31 cellular contexts compared by ENCODE assay signal in genomic region chr1:174652496-174653280, GRCh38.
DNase-seq lines count a peak whose midpoint lies in the region; ATAC-seq, FAIRE-seq and TF ChIP-seq lines count a peak whose summit lies in the region.
"Had no signal": no experiment of that assay in that cellular context is flagged by ENCODE, and none has a peak within 500 bp of the region (broad histone marks: within the 10 kb centered on the region; RNA-seq: fewer than 3 reads in every experiment).

No MANE protein-coding gene starts in this region.

- H3K36me3 ChIP-seq in HUES64 (ENCODE audit: insufficient read depth, low read length) = no peaks in the 10 kb centered on the region
- H3K36me3 ChIP-seq in K562 (ENCODE audit: control insufficient read depth, insufficient read depth, low read length) = no peaks in the 10 kb centered on the region
- no peaks in the 10 kb centered on the region for H3K36me3 ChIP-seq in mesodermal cell (ENCODE audit: control insufficient read depth, insufficient read depth, low read length)
- H3K36me3 ChIP-seq: thyroid gland, vagina had no signal

- H3K9ac ChIP-seq in H9 (ENCODE audit: extremely low read depth, insufficient read length, low read length) (no peak overlapping the region), HUES64 (ENCODE audit: low read depth, low read length) (no peak overlapping the region), K562 (ENCODE audit: insufficient read depth in 1 of 2, low read depth in 2 of 2, low read length in 2 of 2) (no peak overlapping the region)
- H3K9ac ChIP-seq: BLaER1 treated with 17β-estradiol and CSF1 and Interleukin-3, amounts not matched to agents 10 nM and 100 nM had no signal

- H2BK5ac ChIP-seq in H9 (ENCODE audit: insufficient read length, low read length) = no peak overlapping the region

- intact Hi-C loops in K562 (cut with micrococcal nuclease) (no loop called here), MCF 10A (cut with micrococcal nuclease) (no loop called here)

- H3T11ph ChIP-seq in H9 (ENCODE audit: low read length) = no peak overlapping the region

- H4K20me1 ChIP-seq in H9 (ENCODE audit: control insufficient read depth, insufficient read depth, insufficient read length) (no peaks in the 10 kb centered on the region), K562 (replicated peaks; ENCODE audit: control insufficient read depth, insufficient read depth, low read length) (no peaks in the 10 kb centered on the region)
- H4K20me1 ChIP-seq: BLaER1 treated with 17β-estradiol and CSF1 and Interleukin-3, amounts not matched to agents 10 nM and 100 nM had no signal

- H2BK15ac ChIP-seq in H9 (ENCODE audit: low read depth, low read length) = no peak overlapping the region

- H3K4me3 ChIP-seq in HUES64 (ENCODE audit: low read length) (no peak overlapping the region), K562 (no peak overlapping the region), mesodermal cell (ENCODE audit: extremely low read depth, insufficient read depth, low read length, poor library complexity, severe bottlenecking) (no peak overlapping the region)
- H3K4me3 ChIP-seq: BLaER1 treated with 17β-estradiol and CSF1 and Interleukin-3, amounts not matched to agents 10 nM and 100 nM; thyroid gland; vagina had no signal

- no peak overlapping the region for H3K56ac ChIP-seq in H9 (ENCODE audit: insufficient read length, low read depth, low read length)

- no peak overlapping the region for H3K4me3 Mint-ChIP-seq in H9
- no peak overlapping the region for H3K4me3 Mint-ChIP-seq in MCF 10A (ENCODE audit: unreplicated experiment)
- H3K4me3 Mint-ChIP-seq: activated CD4-positive, alpha-beta memory T cell treated with anti-CD3 and anti-CD28 coated beads, Interleukin-2, amount 10 ng/mL, durations not matched to agents 7 days and 5 days; activated naive CD4-positive, alpha-beta T cell treated with anti-CD3 and anti-CD28 coated beads, Interleukin-2, amount 10 ng/mL, durations not matched to agents 7 days and 5 days; stimulated activated naive CD8-positive, alpha-beta T cell treated with anti-CD3 and anti-CD28 coated beads, Interleukin-15, amount 100 ng/mL, for 72 hours; T-helper 17 cell had no signal

- no peak overlapping the region for H4K5ac ChIP-seq in H9 (ENCODE audit: insufficient read length, low read depth, low read length)

- H2BK12ac ChIP-seq in H9 (ENCODE audit: insufficient read length, low read depth, low read length) = no peak overlapping the region

- H2AFZ ChIP-seq in H9 (ENCODE audit: low read length) (no peak overlapping the region), K562 (ENCODE audit: low read depth, low read length) (no peak overlapping the region; the same call in 1 of the 2 replicates)

- POLR2A ChIA-PET in K562 (lab: Yijun Ruan, JAX) = interaction anchor here (0.7 to 1.4 kb wide), 2 partner anchors 10 to 185 kb away, joined by 3 to 4 read pairs; no protein-coding TSS in a partner anchor
- POLR2A ChIA-PET in MCF 10A (lab: Yijun Ruan, JAX) = no interaction called here

- 0 out of 2 replicates have a peak overlapping the region, but pooled peaks have one; percentile 57 for H3K14ac ChIP-seq in H9 (ENCODE audit: insufficient read depth, low read length)

- no peak for ATAC-seq in K562
- ATAC-seq: left cardiac atrium; SK-N-SH treated with all-trans-retinoic acid at 6 μM for 48 hours; stimulated activated naive CD8-positive, alpha-beta T cell treated with anti-CD3 and anti-CD28 coated beads, Interleukin-15, amount 100 ng/mL, for 72 hours; T-helper 17 cell had no signal

- H3K18ac ChIP-seq in H9 (ENCODE audit: insufficient read length, low read depth, low read length) = peak overlapping the region; percentile 85

- DNase-seq in H9 (peak; percentile 46), K562 (ENCODE audit: extremely low read depth in 1 of 4, low spot score in 3 of 4) (no peak), DMS53 treated with DMSO at 0.1 percent for 48 hours (lab: John Stamatoyannopoulos, UW; ENCODE audit: unreplicated experiment) (no peak), NAMALWA (ENCODE audit: low spot score) (no peak), MCF 10A (ENCODE audit: unreplicated experiment) (no peak), HPDE6-E6E7 (ENCODE audit: extremely low spot score) (no peak)
- DNase-seq: activated CD4-positive, alpha-beta memory T cell treated with anti-CD3 and anti-CD28 coated beads, Interleukin-2, amount 10 ng/mL, durations not matched to agents 7 days and 5 days; activated CD4-positive, alpha-beta T cell treated with anti-CD3 and anti-CD28 coated beads for 1 hour; activated CD8-positive, alpha-beta memory T cell treated with anti-CD3 and anti-CD28 coated beads, Interleukin-2, amount 50 U/mL, for 48 hours; activated naive CD4-positive, alpha-beta T cell treated with anti-CD3 and anti-CD28 coated beads, Interleukin-2, amount 10 ng/mL, durations not matched to agents 7 days and 5 days; amniotic stem cell; COR-L47; DMS79; effector memory CD4-positive, alpha-beta T cell; erythroblast; head of caudate nucleus; left cardiac atrium; mammary epithelial cell; NCI-H2171 treated with DMSO at 0.1 percent for 48 hours; NCI-H82; OCI-M1; small intestine; stimulated activated naive CD8-positive, alpha-beta T cell treated with anti-CD3 and anti-CD28 coated beads, Interleukin-15, amount 100 ng/mL, for 72 hours; T-helper 17 cell; thyroid gland had no signal

- WGBS in H9 (ENCODE audit: extremely low coverage, insufficient read length, low lambda C conversion rate) = no CpG with 5 or more reads among the region's 8 CpGs
- 58% methylated on average over 8 of the region's 8 CpGs for WGBS in HUES64
- WGBS in K562 (ENCODE audit: insufficient coverage, low coverage, missing lambda C conversion rate) = 23% methylated on average over 8 of the region's 8 CpGs
- 73 to 75% methylated on average over 4 to 5 of the region's 8 CpGs for WGBS in mesodermal cell (ENCODE audit: insufficient coverage in 2 of 2), 2 experiments

- no peak overlapping the region for H2BK120ac ChIP-seq in H9 (ENCODE audit: low read depth, low read length, poor library complexity, severe bottlenecking)

- H2BK20ac ChIP-seq in H9 (ENCODE audit: low read depth, low read length, poor library complexity, severe bottlenecking) = no peak overlapping the region

- no peak for TF ChIP-seq RAD21 in K562 (CRISPR knock-in tag; conservative IDR thresholded peaks at IDR 0.05 in 1 of 2, IDR thresholded peaks at IDR 0.05 in 1 of 2)

- in situ Hi-C loops in K562 (cut with MboI) = no loop called here

- no peak for TF ChIP-seq CTCF in H9 (conservative IDR thresholded peaks at IDR 0.05)
- TF ChIP-seq CTCF in K562 (IDR thresholded peaks at IDR 0.05 in 2 of 3, conservative IDR thresholded peaks at IDR 0.05 in 1 of 3; ENCODE audit: insufficient read depth in 2 of 3, low read depth in 1 of 3, low read length in 3 of 3) = no peak
- no peak for TF ChIP-seq CTCF in MCF 10A (IDR thresholded peaks at IDR 0.05; ENCODE audit: unreplicated experiment)

- FAIRE-seq in K562 (lab: Jason Lieb, UNC) = no peak
- FAIRE-seq: GM19239, small intestine had no signal

- H3K27ac ChIP-seq in H9 (ENCODE audit: insufficient read length, low read depth, low read length) = no peak overlapping the region
- peak overlapping the region; percentile 11; the same call in 1 of the 2 replicates for H3K27ac ChIP-seq in HUES64 (ENCODE audit: low read depth, low read length)
- no peak overlapping the region for H3K27ac ChIP-seq in K562 (ENCODE audit: extremely low read depth, low read depth, low read length)
- peak overlapping the region; percentile 86 for H3K27ac ChIP-seq in mesodermal cell (ENCODE audit: low read depth, low read length, severe bottlenecking)
- H3K27ac ChIP-seq: BLaER1 treated with 17β-estradiol and CSF1 and Interleukin-3, amounts not matched to agents 10 nM and 100 nM; thyroid gland; vagina had no signal

- H3K4me1 Mint-ChIP-seq in H9 = peaks cover 11 to 20% of the 10 kb centered on the region in 2 experiments
- H3K4me1 Mint-ChIP-seq in MCF 10A (ENCODE audit: insufficient read depth, unreplicated experiment) = no peaks in the 10 kb centered on the region
- H3K4me1 Mint-ChIP-seq: activated CD4-positive, alpha-beta memory T cell treated with anti-CD3 and anti-CD28 coated beads, Interleukin-2, amount 10 ng/mL, durations not matched to agents 7 days and 5 days; activated naive CD4-positive, alpha-beta T cell treated with anti-CD3 and anti-CD28 coated beads, Interleukin-2, amount 10 ng/mL, durations not matched to agents 7 days and 5 days; stimulated activated naive CD8-positive, alpha-beta T cell treated with anti-CD3 and anti-CD28 coated beads, Interleukin-15, amount 100 ng/mL, for 72 hours had no signal

- TF ChIP-seq POLR2A in K562 (conservative IDR thresholded peaks at IDR 0.05) = no peak

- no peaks in the 10 kb centered on the region for H3K23me2 ChIP-seq in H9 (ENCODE audit: insufficient read length, low read depth, low read length, poor library complexity, severe bottlenecking)

- peak overlapping the region; percentile 46 to 66 (median 64); a peak in 4 of 7 replicates for H3K27ac Mint-ChIP-seq in H9
- no peak overlapping the region for H3K27ac Mint-ChIP-seq in MCF 10A (ENCODE audit: low read depth, unreplicated experiment)
- H3K27ac Mint-ChIP-seq: activated CD4-positive, alpha-beta memory T cell treated with anti-CD3 and anti-CD28 coated beads, Interleukin-2, amount 10 ng/mL, durations not matched to agents 7 days and 5 days; activated naive CD4-positive, alpha-beta T cell treated with anti-CD3 and anti-CD28 coated beads, Interleukin-2, amount 10 ng/mL, durations not matched to agents 7 days and 5 days; stimulated activated naive CD8-positive, alpha-beta T cell treated with anti-CD3 and anti-CD28 coated beads, Interleukin-15, amount 100 ng/mL, for 72 hours; T-helper 17 cell had no signal

- H3K4ac ChIP-seq in H9 (ENCODE audit: low read depth, low read length) = no peak overlapping the region

- no peak for TF ChIP-seq EP300 in K562 (IDR thresholded peaks at IDR 0.05; ENCODE audit: low read length)

- no peaks in the 10 kb centered on the region for H3K9me1 ChIP-seq in K562 (ENCODE audit: control insufficient read depth, insufficient read depth, low read length)

- H3K23ac ChIP-seq in H9 (ENCODE audit: insufficient read length, low read depth, low read length) = no peak overlapping the region

- no peaks in the 10 kb centered on the region; the same call in 1 of the 2 replicates for H3K4me1 ChIP-seq in H9 (ENCODE audit: insufficient read depth, low read length)
- H3K4me1 ChIP-seq in HUES64 (ENCODE audit: insufficient read depth, low read length) = peaks cover 9% of the 10 kb centered on the region
- H3K4me1 ChIP-seq in K562 (replicated peaks in 1 of 2; ENCODE audit: control insufficient read depth in 2 of 2, insufficient read depth in 2 of 2, low read length in 2 of 2) = no peaks in the 10 kb centered on the region
- peaks cover 8% of the 10 kb centered on the region for H3K4me1 ChIP-seq in mesodermal cell (ENCODE audit: control insufficient read depth, insufficient read depth, low read length, poor library complexity, severe bottlenecking)
- H3K4me1 ChIP-seq: BLaER1 treated with 17β-estradiol and CSF1 and Interleukin-3, amounts not matched to agents 10 nM and 100 nM; thyroid gland; vagina had no signal

- H3K4me2 ChIP-seq in H9 (ENCODE audit: insufficient read depth, insufficient read length, low read length) (no peak overlapping the region), K562 (ENCODE audit: insufficient read depth, low read length) (no peak overlapping the region)
- H3K4me2 ChIP-seq: BLaER1 treated with 17β-estradiol and CSF1 and Interleukin-3, amounts not matched to agents 10 nM and 100 nM had no signal

- peaks cover 5 to 6% of the 10 kb centered on the region in 2 experiments; a peak in 3 of 5 replicates for H3K9me3 Mint-ChIP-seq in H9
- H3K9me3 Mint-ChIP-seq in MCF 10A (ENCODE audit: unreplicated experiment) = no peaks in the 10 kb centered on the region

- peaks cover 0 to 10% (median 2%) of the 10 kb centered on the region in 3 experiments; a peak in 2 of 7 replicates for H3K36me3 Mint-ChIP-seq in H9 (ENCODE audit: insufficient read depth in 1 of 3, low read depth in 3 of 3)
- H3K36me3 Mint-ChIP-seq in MCF 10A (ENCODE audit: insufficient read depth, unreplicated experiment) = no peaks in the 10 kb centered on the region
- H3K36me3 Mint-ChIP-seq: activated naive CD4-positive, alpha-beta T cell treated with anti-CD3 and anti-CD28 coated beads, Interleukin-2, amount 10 ng/mL, durations not matched to agents 7 days and 5 days had no signal

- BruUV-seq in K562 (replicated peaks; lab: Mats Ljungman, UMichigan) = no TSS peak
- BruUV-seq in MCF 10A (replicated peaks; lab: Mats Ljungman, UMichigan) = no TSS peak

- H3K9me3 ChIP-seq in H9 (ENCODE audit: control insufficient read depth, low read depth, low read length) (no peaks in the 10 kb centered on the region), HUES64 (ENCODE audit: insufficient read depth, low read depth, low read length) (peaks cover 4% of the 10 kb centered on the region), K562 (replicated peaks; ENCODE audit: control insufficient read depth, insufficient read depth, low read depth, low read length) (no peaks in the 10 kb centered on the region), mesodermal cell (ENCODE audit: control insufficient read depth, low read length) (no peaks in the 10 kb centered on the region)
- H3K9me3 ChIP-seq: thyroid gland, vagina had no signal

- H4K8ac ChIP-seq in H9 (replicated peaks; ENCODE audit: insufficient read length, low read depth, low read length) = no peak overlapping the region

- CTCF ChIA-PET in K562 (lab: Yijun Ruan, JAX; ENCODE audit: low intra/inter-chr PET ratio) = no interaction called here
- CTCF ChIA-PET in MCF 10A (lab: Yijun Ruan, JAX) = interaction anchor here (0.6 to 1.2 kb wide), 4 partner anchors 10 to 135 kb away, joined by 3 to 4 read pairs (median 3); no protein-coding TSS in a partner anchor

- no peaks in the 10 kb centered on the region for H3K79me1 ChIP-seq in H9 (ENCODE audit: insufficient read depth, low read depth, low read length, poor library complexity, severe bottlenecking)

- H3K79me2 ChIP-seq in H9 (ENCODE audit: insufficient read depth, low read length) (no peaks in the 10 kb centered on the region), K562 (ENCODE audit: control insufficient read depth, insufficient read depth, low read length) (no peaks in the 10 kb centered on the region)

- H3K27me3 Mint-ChIP-seq in H9 (ENCODE audit: low read depth) = no peaks in the 10 kb centered on the region
- no peaks in the 10 kb centered on the region for H3K27me3 Mint-ChIP-seq in MCF 10A (ENCODE audit: insufficient read depth, unreplicated experiment)
- H3K27me3 Mint-ChIP-seq: activated CD4-positive, alpha-beta memory T cell treated with anti-CD3 and anti-CD28 coated beads, Interleukin-2, amount 10 ng/mL, durations not matched to agents 7 days and 5 days; activated naive CD4-positive, alpha-beta T cell treated with anti-CD3 and anti-CD28 coated beads, Interleukin-2, amount 10 ng/mL, durations not matched to agents 7 days and 5 days; stimulated activated naive CD8-positive, alpha-beta T cell treated with anti-CD3 and anti-CD28 coated beads, Interleukin-15, amount 100 ng/mL, for 72 hours; T-helper 17 cell had no signal

- no peaks in the 10 kb centered on the region for H3K27me3 ChIP-seq in H9 (ENCODE audit: insufficient read depth, low read length)
- H3K27me3 ChIP-seq in HUES64 (ENCODE audit: insufficient read depth, low read length) = no peaks in the 10 kb centered on the region
- H3K27me3 ChIP-seq in K562 (ENCODE audit: control insufficient read depth in 2 of 2, insufficient read depth in 2 of 2, low read length in 2 of 2) = no peaks in the 10 kb centered on the region
- H3K27me3 ChIP-seq: BLaER1 treated with 17β-estradiol and CSF1 and Interleukin-3, amounts not matched to agents 10 nM and 100 nM; thyroid gland; vagina had no signal

- no peak overlapping the region for H2AK5ac ChIP-seq in H9 (ENCODE audit: insufficient read length, low read length)

- H4K91ac ChIP-seq in H9 (ENCODE audit: insufficient read length, low read depth, low read length) = no peak overlapping the region

Comparison
In these comparisons a context has a peak if more than half of its experiments do, and no peak if none do; other contexts are left out.
1. H3K27ac ChIP-seq: peak in HUES64 (single experiment) and mesodermal cell (single experiment); none in H9 (single experiment) and K562 (single experiment).